In genomic region chr14:64777461-64777860, GRCh38 we compare ENCODE assay signal across 15 cellular contexts.
A peak's percentile ranks its signal among the peaks of the same experiment; 100 is the strongest.
DNase-seq lines count a peak whose midpoint lies in the region; ATAC-seq, FAIRE-seq and TF ChIP-seq lines count a peak whose summit lies in the region.
"Had no signal": no experiment of that assay in that cellular context is flagged by ENCODE, and none has a peak within 500 bp of the region (broad histone marks: within the 10 kb centered on the region; RNA-seq: fewer than 3 reads in every experiment).

No MANE protein-coding gene starts in this region.

- POLR2A ChIA-PET in H1 (lab: Charles Lee; ENCODE audit: partially characterized antibody), result interaction anchor here (0.5 to 1.7 kb wide), 3 partner anchors 11 to 216 kb away, joined by 3 read pairs; no protein-coding TSS in a partner anchor

- no peaks in the 10 kb centered on the region for H3K4me1 Mint-ChIP-seq in activated T-helper 17 cell treated with anti-CD3 and anti-CD28 coated beads, Interleukin-2, amount 50 U/mL, for 72 hours
- H3K4me1 Mint-ChIP-seq: B cell had no signal

- no peak overlapping the region for H3K23ac ChIP-seq in H1 (ENCODE audit: insufficient read length)

- no peaks in the 10 kb centered on the region for H3K36me3 Mint-ChIP-seq in activated T-helper 17 cell treated with anti-CD3 and anti-CD28 coated beads, Interleukin-2, amount 50 U/mL, for 72 hours (ENCODE audit: low read depth)

- intact Hi-C loops in heart right ventricle (cut with DNase I) (loop anchor here in 1 of 10 donors (10.0 kb wide), 1 partner anchor 233 kb away; the partner anchor contains the start of genes HSPA2 and PPP1R36), cardiac septum (cut with DNase I) (no loop called here)

- H2AK5ac ChIP-seq in H1 (ENCODE audit: low read depth, low read length), result no peak overlapping the region

- H3K4me2 ChIP-seq in BLaER1 treated with 17β-estradiol and CSF1 and Interleukin-3, amounts not matched to agents 10 nM and 100 nM, result peak overlapping the region; percentile 5 to 71 (median 50); a peak in 17 of 22 replicates
- H3K4me2 ChIP-seq in H1 (ENCODE audit: insufficient read depth in 1 of 2, low read depth in 2 of 2, low read length in 2 of 2), result no peak overlapping the region

- no peak overlapping the region for H3K4ac ChIP-seq in H1 (replicated peaks; ENCODE audit: insufficient read length, low read depth, low read length)

- 0 out of 2 replicates have a peak overlapping the region, but pooled peaks have one; percentile 21 for H2BK20ac ChIP-seq in H1 (ENCODE audit: low read length)

- H2BK12ac ChIP-seq in H1 (ENCODE audit: low read depth, low read length), result no peak overlapping the region

- no peak for TF ChIP-seq RAD21 in H1 (IDR thresholded peaks at IDR 0.05 in 1 of 2, conservative IDR thresholded peaks at IDR 0.05 in 1 of 2; ENCODE audit: low read depth in 2 of 2, low read length in 2 of 2)

- H3K27ac ChIP-seq in heart right ventricle (peak overlapping the region in 9 of 10 donors; percentile 29 to 82 (median 74)), H1 (ENCODE audit: low read depth, low read length) (no peak overlapping the region)
- no peak overlapping the region for H3K27ac ChIP-seq in BLaER1 treated with 17β-estradiol and CSF1 and Interleukin-3, amounts not matched to agents 10 nM and 100 nM
- H3K27ac ChIP-seq: C4-2B had no signal

- WGBS in heart right ventricle, 2 donors, result 69 to 83% methylated on average over 3 of the region's 3 CpGs
- 86% methylated on average over 3 of the region's 3 CpGs; no CpG with 5 or more reads in 1 of the 2 experiments for WGBS in H1 (ENCODE audit: extremely low coverage in 1 of 2, insufficient coverage in 1 of 2, insufficient read length in 1 of 2, insufficient replicate concordance in 2 of 2, low coverage in 1 of 2, low lambda C conversion rate in 2 of 2, missing lambda C conversion rate in 1 of 2), 2 experiments

- H3K79me2 ChIP-seq in H1 (ENCODE audit: control insufficient read depth in 1 of 2, insufficient read depth in 2 of 2, low read length in 2 of 2), result no peaks in the 10 kb centered on the region

- peaks cover 3 to 40% (median 27%) of the 10 kb centered on the region in 9 donors for H3K4me1 ChIP-seq in heart right ventricle
- peaks cover 0 to 19% (median 15%) of the 10 kb centered on the region in 10 experiments; a peak in 15 of 20 replicates for H3K4me1 ChIP-seq in BLaER1 treated with 17β-estradiol and CSF1 and Interleukin-3, amounts not matched to agents 10 nM and 100 nM
- H3K4me1 ChIP-seq in H1 (replicated peaks in 1 of 4; ENCODE audit: control insufficient read depth in 3 of 4, insufficient read depth in 4 of 4, low read length in 3 of 4), result no peaks in the 10 kb centered on the region
- H3K4me1 ChIP-seq: Caco-2, HAP-1 had no signal

- no peak overlapping the region for H2BK120ac ChIP-seq in H1 (replicated peaks; ENCODE audit: low read depth, low read length)

- H3K27ac Mint-ChIP-seq in activated T-helper 17 cell treated with anti-CD3 and anti-CD28 coated beads, Interleukin-2, amount 50 U/mL, for 72 hours, result no peak overlapping the region
- H3K27ac Mint-ChIP-seq: B cell; CD4-positive, alpha-beta T cell had no signal

- H3K27me3 Mint-ChIP-seq in activated T-helper 17 cell treated with anti-CD3 and anti-CD28 coated beads, Interleukin-2, amount 50 U/mL, for 72 hours, result no peaks in the 10 kb centered on the region
- H3K27me3 Mint-ChIP-seq: B cell; CD4-positive, alpha-beta T cell had no signal

- H4K20me1 ChIP-seq in BLaER1 treated with 17β-estradiol and CSF1 and Interleukin-3, amounts not matched to agents 10 nM and 100 nM, result no peaks in the 10 kb centered on the region
- no peaks in the 10 kb centered on the region for H4K20me1 ChIP-seq in H1 (replicated peaks in 1 of 2; ENCODE audit: control insufficient read depth in 1 of 2, insufficient read depth in 2 of 2, low read length in 2 of 2)

- H3K36me3 ChIP-seq in heart right ventricle (peaks cover 0 to 27% (median 0%) of the 10 kb centered on the region in 9 donors), H1 (ENCODE audit: control insufficient read depth in 2 of 4, insufficient read depth in 4 of 4, low read length in 3 of 4) (no peaks in the 10 kb centered on the region)
- no peaks in the 10 kb centered on the region for H3K36me3 ChIP-seq in BLaER1 treated with 17β-estradiol and CSF1 and Interleukin-3, amounts not matched to agents 10 nM and 100 nM
- H3K36me3 ChIP-seq: HAP-1 had no signal

- H3K56ac ChIP-seq in H1 (replicated peaks; ENCODE audit: insufficient read length, low read depth, low read length), result no peak overlapping the region

- no peak overlapping the region for H4K5ac ChIP-seq in H1 (ENCODE audit: insufficient read length, low read depth, low read length)

- H3K18ac ChIP-seq in H1 (ENCODE audit: extremely low read depth, low read length), result no peak overlapping the region

- H3K27me3 ChIP-seq in heart right ventricle, result no peaks in the 10 kb centered on the region
- no peaks in the 10 kb centered on the region for H3K27me3 ChIP-seq in BLaER1 treated with 17β-estradiol and CSF1 and Interleukin-3, amounts not matched to agents 10 nM and 100 nM
- H3K27me3 ChIP-seq in H1 (replicated peaks in 1 of 4; ENCODE audit: control insufficient read depth in 3 of 4, extremely low read depth in 1 of 4, insufficient read depth in 3 of 4, low read length in 3 of 4), result no peaks in the 10 kb centered on the region

- H3K79me1 ChIP-seq in H1 (ENCODE audit: low read depth, low read length), result no peaks in the 10 kb centered on the region

- no peak for ATAC-seq in heart right ventricle
- no peak for ATAC-seq in activated T-helper 17 cell treated with anti-CD3 and anti-CD28 coated beads, Interleukin-2, amount 50 U/mL, for 72 hours (replicated peaks)

- H4K91ac ChIP-seq in H1 (replicated peaks; ENCODE audit: insufficient read length, low read length), result no peak overlapping the region

- no peak for DNase-seq in heart right ventricle
- no peak for DNase-seq in cardiac septum (ENCODE audit: low spot score)
- DNase-seq in H1 (ENCODE audit: low read depth in 1 of 2, low spot score in 2 of 2), result no peak
- DNase-seq in activated CD4-positive, CD25-positive, alpha-beta regulatory T cell (lab: John Stamatoyannopoulos, UW), result no peak
- DNase-seq: Caco-2; CD4-positive, alpha-beta T cell had no signal

- H3K9me3 ChIP-seq in heart right ventricle (no peaks in the 10 kb centered on the region), H1 (ENCODE audit: insufficient read depth in 2 of 2, low read depth in 1 of 2, low read length in 1 of 2) (peaks cover 15 to 25% of the 10 kb centered on the region in 2 experiments)
- H3K9me3 ChIP-seq in BLaER1 treated with 17β-estradiol and CSF1 and Interleukin-3, amounts not matched to agents 10 nM and 100 nM (replicated peaks in 1 of 11), result peaks cover 26 to 32% (median 31%) of the 10 kb centered on the region in 11 experiments

- H3K23me2 ChIP-seq in H1 (ENCODE audit: low read depth, low read length), result no peaks in the 10 kb centered on the region

- H3K4me3 ChIP-seq in heart right ventricle (no peak overlapping the region), H1 (ENCODE audit: extremely low read depth in 1 of 4, insufficient read depth in 2 of 4, low read depth in 3 of 4, low read length in 4 of 4) (no peak overlapping the region)
- no peak overlapping the region for H3K4me3 ChIP-seq in BLaER1 treated with 17β-estradiol and CSF1 and Interleukin-3, amounts not matched to agents 10 nM and 100 nM
- H3K4me3 ChIP-seq: HAP-1 had no signal

- H3K9ac ChIP-seq in BLaER1 treated with 17β-estradiol and CSF1 and Interleukin-3, amounts not matched to agents 10 nM and 100 nM, result 0 out of 22 replicates have a peak overlapping the region, but pooled peaks of 1 of the 11 experiments have one; percentile 0
- H3K9ac ChIP-seq in H1 (replicated peaks in 1 of 4; ENCODE audit: extremely low read depth in 1 of 4, low read depth in 3 of 4, low read length in 3 of 4), result no peak overlapping the region

- CTCF ChIA-PET in H1 (lab: Charles Lee; ENCODE audit: partially characterized antibody), result interaction anchor here (1.0 to 9.1 kb wide), 8 partner anchors 8 to 102 kb away, joined by 3 to 96 read pairs (median 6); no protein-coding TSS in a partner anchor

- no peak overlapping the region for H2BK15ac ChIP-seq in H1 (ENCODE audit: low read length)

- no peak overlapping the region for H2AFZ ChIP-seq in H1 (ENCODE audit: low read length)

- no peak for TF ChIP-seq POLR2A in H1 (IDR thresholded peaks at IDR 0.05; ENCODE audit: control extremely low read depth in 1 of 2, low read depth in 2 of 2, low read length in 2 of 2)

- H3K9me3 Mint-ChIP-seq in activated T-helper 17 cell treated with anti-CD3 and anti-CD28 coated beads, Interleukin-2, amount 50 U/mL, for 72 hours, result no peaks in the 10 kb centered on the region
- H3K9me3 Mint-ChIP-seq: CD4-positive, alpha-beta T cell had no signal

- no peak for TF ChIP-seq EP300 in H1 (IDR thresholded peaks at IDR 0.05; ENCODE audit: borderline replicate concordance in 1 of 2, low read depth in 2 of 2, low read length in 2 of 2)

- TF ChIP-seq CTCF in heart right ventricle (IDR thresholded peaks at IDR 0.05) (no peak), H1 (IDR thresholded peaks at IDR 0.05; ENCODE audit: control extremely low read depth in 1 of 3, insufficient read depth in 1 of 3, low read depth in 1 of 3, low read length in 3 of 3) (no peak)

- no peak overlapping the region for H3K14ac ChIP-seq in H1 (ENCODE audit: insufficient read length)

- no peak overlapping the region for H2BK5ac ChIP-seq in H1 (ENCODE audit: low read depth, low read length)

- H3K4me3 Mint-ChIP-seq in activated T-helper 17 cell treated with anti-CD3 and anti-CD28 coated beads, Interleukin-2, amount 50 U/mL, for 72 hours, result no peak overlapping the region
- H3K4me3 Mint-ChIP-seq: B cell; CD4-positive, alpha-beta T cell had no signal

- FAIRE-seq in H1 (lab: Jason Lieb, UNC), result no peak
- FAIRE-seq: D721Med, G401.6, GM12891, GM19239 had no signal

- H4K8ac ChIP-seq in H1 (ENCODE audit: extremely low read depth, insufficient read depth, low read length), result no peak overlapping the region

TF ChIP-seq in H1, 55 proteins besides CTCF, POLR2A, EP300 and RAD21 (continues in another document):
- TF ChIP-seq RNF2 (IDR thresholded peaks at IDR 0.05; ENCODE audit: borderline replicate concordance, low read depth, low read length, missing control alignments, poor library complexity, severe bottlenecking) (no peak), RXRA (IDR thresholded peaks at IDR 0.05; ENCODE audit: insufficient read depth, low read depth, low read length) (no peak), EGR1 (IDR thresholded peaks at IDR 0.05; ENCODE audit: borderline replicate concordance, low read depth, low read length) (no peak), ZNF274 (IDR thresholded peaks at IDR 0.05; ENCODE audit: borderline replicate concordance, extremely low read depth, low read length) (no peak)

Comparison
In these comparisons a context has a peak if more than half of its experiments do, and no peak if none do; other contexts are left out.
1. H3K27ac ChIP-seq: peak in heart right ventricle (9 of 10); none in BLaER1 treated with 17β-estradiol and CSF1 and Interleukin-3, amounts not matched to agents 10 nM and 100 nM (0 of 11) and H1 (single experiment).
2. H3K4me2 ChIP-seq: peak in BLaER1 treated with 17β-estradiol and CSF1 and Interleukin-3, amounts not matched to agents 10 nM and 100 nM (11 of 11); none in H1 (0 of 2).